13 cellular contexts compared by ENCODE assay signal in the genomic region with DNA sequence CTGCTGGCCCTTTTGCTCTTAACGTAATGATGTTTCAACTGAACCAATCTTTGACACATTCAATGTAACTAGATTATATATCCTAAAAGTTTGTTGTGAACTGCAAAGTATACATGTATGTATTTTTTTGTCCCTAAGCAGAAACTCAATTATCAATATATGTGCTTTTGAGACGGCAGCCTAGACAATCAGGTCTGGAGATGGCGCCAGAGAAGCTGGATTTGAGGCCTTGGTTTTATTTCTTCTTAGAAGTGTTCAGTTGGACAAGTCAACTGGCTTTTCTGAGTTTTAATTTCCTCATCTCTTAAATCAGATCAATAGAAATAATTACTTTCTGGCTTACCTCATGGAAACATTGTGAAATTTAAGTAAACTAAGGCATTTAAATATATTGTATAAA.
DNase-seq lines count a peak whose midpoint lies in the region; ATAC-seq and TF ChIP-seq lines count a peak whose summit lies in the region.
"Had no signal": no experiment of that assay in that cellular context is flagged by ENCODE, and none has a peak within 500 bp of the region (broad histone marks: within the 10 kb centered on the region; RNA-seq: fewer than 3 reads in every experiment).

No MANE protein-coding gene starts in this region.

- TF ChIP-seq CTCF in colonic mucosa (IDR thresholded peaks at IDR 0.05) (peak; percentile 42), omental fat pad (IDR thresholded peaks at IDR 0.05) (no peak), foreskin fibroblast (IDR thresholded peaks at IDR 0.05; ENCODE audit: low read depth, low read length) (no peak)

- no peak overlapping the region for H3K4ac ChIP-seq in mesendoderm (ENCODE audit: low read depth, low read length)

- no peak overlapping the region for H2AK5ac ChIP-seq in mesendoderm (ENCODE audit: low read length)

- DNase-seq in DMS53 (lab: John Stamatoyannopoulos, UW) (peak; percentile 52), NCI-H526 treated with DMSO at 0.1 percent for 48 hours (lab: John Stamatoyannopoulos, UW) (peak; percentile 27), colonic mucosa (peak; percentile 54), mesendoderm (peak; percentile 3), omental fat pad (ENCODE audit: low spot score) (no peak), foreskin fibroblast (no peak)
- no peak for DNase-seq in activated CD4-positive, CD25-positive, alpha-beta regulatory T cell (lab: John Stamatoyannopoulos, UW)
- DNase-seq: activated CD4-positive, alpha-beta T cell treated with anti-CD3 and anti-CD28 coated beads, Interleukin-2, amount 50 U/mL, for 1 hour; activated naive CD4-positive, alpha-beta T cell treated with Interleukin-2 at 50 U/mL for 16 hours; stimulated activated CD4-positive, alpha-beta T cell treated with anti-CD3 and anti-CD28 coated beads, Interleukin-4, amount 100 ng/mL, for 4 hours had no signal

- WGBS in mesendoderm (ENCODE audit: extremely low coverage, insufficient coverage, low lambda C conversion rate): no CpG with 5 or more reads among the region's 3 CpGs

- intact Hi-C loops in colonic mucosa (cut with DNase I): no loop called here

- H3K36me3 ChIP-seq in colonic mucosa: no peaks in the 10 kb centered on the region
- H3K36me3 ChIP-seq in mesendoderm (ENCODE audit: control insufficient read depth, insufficient read depth, low read length): no peaks in the 10 kb centered on the region
- H3K36me3 ChIP-seq: SJSA1 had no signal

- no peak overlapping the region for H3K18ac ChIP-seq in mesendoderm (ENCODE audit: low read length)

- H4K8ac ChIP-seq in mesendoderm (ENCODE audit: low read depth, low read length): no peak overlapping the region

- H3K9ac ChIP-seq in colonic mucosa (ENCODE audit: low read depth in 2 of 2, low read length in 2 of 2) (no peak overlapping the region), mesendoderm (ENCODE audit: low read length) (no peak overlapping the region)

- H2BK120ac ChIP-seq in mesendoderm (ENCODE audit: low read depth, low read length): no peak overlapping the region

- no peaks in the 10 kb centered on the region for H3K4me1 ChIP-seq in colonic mucosa
- no peaks in the 10 kb centered on the region for H3K4me1 ChIP-seq in mesendoderm (ENCODE audit: control insufficient read depth, low read depth, low read length)
- H3K4me1 ChIP-seq: Caco-2, SJSA1 had no signal

- no peaks in the 10 kb centered on the region for H3K9me3 ChIP-seq in colonic mucosa
- H3K9me3 ChIP-seq: Caco-2, SJSA1 had no signal

- no peak overlapping the region for H3K56ac ChIP-seq in mesendoderm (ENCODE audit: low read length)

- H3K27me3 ChIP-seq in colonic mucosa (no peaks in the 10 kb centered on the region), mesendoderm (ENCODE audit: insufficient read depth, low read length, poor library complexity) (no peaks in the 10 kb centered on the region)
- H3K27me3 ChIP-seq: SJSA1 had no signal

- no peak overlapping the region for H3K27ac ChIP-seq in colonic mucosa
- H3K27ac ChIP-seq in mesendoderm (ENCODE audit: low read depth, low read length): no peak overlapping the region
- H3K27ac ChIP-seq: SJSA1 had no signal

- H3K4me2 ChIP-seq in mesendoderm (ENCODE audit: low read length): no peak overlapping the region

- H3K23ac ChIP-seq in mesendoderm (ENCODE audit: low read length): no peak overlapping the region

- no peaks in the 10 kb centered on the region for H3K79me1 ChIP-seq in mesendoderm (ENCODE audit: low read length)

- ATAC-seq in GM21576 (IDR thresholded peaks at IDR 0.05; ENCODE audit: unreplicated experiment) (no peak), omental fat pad (ENCODE audit: low FRiP score) (no peak)

- no peak overlapping the region for H2BK5ac ChIP-seq in mesendoderm (ENCODE audit: low read length)

- no peaks in the 10 kb centered on the region for H3K79me2 ChIP-seq in mesendoderm (ENCODE audit: control insufficient read depth, insufficient read depth, low read length)

- no peak overlapping the region for H4K5ac ChIP-seq in mesendoderm (ENCODE audit: low read length)

- H3K4me3 ChIP-seq in colonic mucosa: no peak overlapping the region
- no peak overlapping the region for H3K4me3 ChIP-seq in mesendoderm (ENCODE audit: low read length)
- H3K4me3 ChIP-seq in foreskin fibroblast (ENCODE audit: low read depth in 1 of 2, low read length in 2 of 2): no peak overlapping the region
- H3K4me3 ChIP-seq: SJSA1 had no signal

- no peak overlapping the region for H2BK15ac ChIP-seq in mesendoderm (replicated peaks; ENCODE audit: low read depth)

Comparison
In these comparisons a context has a peak if more than half of its experiments do, and no peak if none do; other contexts are left out.
1. DNase-seq: peak in DMS53 (single experiment), NCI-H526 treated with DMSO at 0.1 percent for 48 hours (single experiment), colonic mucosa (single experiment) and mesendoderm (single experiment); none in omental fat pad (single experiment), activated CD4-positive, CD25-positive, alpha-beta regulatory T cell (0 of 4) and foreskin fibroblast (0 of 2).